26 cellular contexts compared by ENCODE assay signal in the genomic region with DNA sequence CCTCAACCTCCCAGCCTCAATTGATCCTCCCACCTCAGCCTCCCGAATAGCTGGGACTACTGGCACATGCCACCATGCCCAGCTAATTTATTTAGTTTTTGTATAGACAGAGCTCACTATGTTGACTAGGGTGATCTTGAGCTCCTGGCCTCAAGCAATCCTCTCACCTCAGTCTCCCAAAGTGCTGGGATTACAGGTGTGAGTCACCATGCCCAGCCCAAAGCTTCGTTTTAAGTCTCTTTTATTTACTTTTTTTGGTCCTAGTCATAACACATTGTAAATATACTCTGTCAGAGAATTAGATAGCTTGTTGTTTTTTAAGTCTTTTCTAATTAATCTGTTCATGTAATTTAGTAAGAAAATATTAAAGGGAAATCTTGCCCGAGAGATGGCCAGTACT.
"Had no signal": no experiment of that assay in that cellular context is flagged by ENCODE, and none has a peak within 500 bp of the region (broad histone marks: within the 10 kb centered on the region; RNA-seq: fewer than 3 reads in every experiment).

No MANE protein-coding gene starts in this region.

- H3K27ac Mint-ChIP-seq: activated naive CD4-positive, alpha-beta T cell treated with anti-CD3 and anti-CD28 coated beads, Interleukin-2, amount 50 U/mL, for 72 hours; activated T-cell treated with anti-CD3 and anti-CD28 coated beads, Interleukin-2, amount 50 U/mL, for 24 hours; activated T-helper 17 cell treated with anti-CD3 and anti-CD28 coated beads, Interleukin-2, amount 50 U/mL, for 72 hours; effector memory CD8-positive, alpha-beta T cell; naive thymus-derived CD4-positive, alpha-beta T cell; progenitor cell of endocrine pancreas had no signal

- H3K9me3 ChIP-seq: adrenal gland, ascending aorta, esophagus squamous epithelium, spleen, thyroid gland, upper lobe of right lung had no signal

- DNase-seq: activated CD4-positive, alpha-beta T cell treated with anti-CD3 and anti-CD28 coated beads, Interleukin-2, amount 50 U/mL, for 4 hours; activated CD8-positive, alpha-beta memory T cell treated with anti-CD3 and anti-CD28 coated beads for 24 hours; activated CD8-positive, alpha-beta memory T cell treated with anti-CD3 and anti-CD28 coated beads, Interleukin-2, amount 50 U/mL, for 4 hours; activated T-cell treated with anti-CD3 and anti-CD28 coated beads, Interleukin-2, amount 50 U/mL, for 24 hours; adrenal gland; brain microvascular endothelial cell; effector memory CD8-positive, alpha-beta T cell; esophagus squamous epithelium; kidney; naive thymus-derived CD4-positive, alpha-beta T cell; occipital lobe; retina; spleen; stimulated activated CD4-positive, alpha-beta T cell treated with anti-CD3 and anti-CD28 coated beads, Interleukin-4, amount 100 ng/mL, for 1 hour; stimulated activated naive CD4-positive, alpha-beta T cell; T-helper 1 cell; upper lobe of right lung had no signal

- H3K36me3 ChIP-seq: adrenal gland, ascending aorta, brain microvascular endothelial cell, spleen, thyroid gland, upper lobe of right lung had no signal

- H3K4me3 Mint-ChIP-seq: activated T-cell treated with anti-CD3 and anti-CD28 coated beads, Interleukin-2, amount 50 U/mL, for 24 hours; activated T-helper 17 cell treated with anti-CD3 and anti-CD28 coated beads, Interleukin-2, amount 50 U/mL, for 72 hours; central memory CD8-positive, alpha-beta T cell; effector memory CD8-positive, alpha-beta T cell; naive thymus-derived CD4-positive, alpha-beta T cell; neural crest cell had no signal

- H3K4me1 ChIP-seq: adrenal gland, ascending aorta, spleen, thyroid gland, upper lobe of right lung had no signal

- H3K27me3 ChIP-seq: adrenal gland, ascending aorta, brain microvascular endothelial cell, esophagus squamous epithelium, spleen, thyroid gland, upper lobe of right lung had no signal

- ATAC-seq: activated naive CD4-positive, alpha-beta T cell treated with anti-CD3 and anti-CD28 coated beads, Interleukin-2, amount 50 U/mL, for 72 hours; activated T-helper 17 cell treated with anti-CD3 and anti-CD28 coated beads, Interleukin-2, amount 50 U/mL, for 72 hours; effector memory CD8-positive, alpha-beta T cell; left lobe of liver; naive thymus-derived CD4-positive, alpha-beta T cell; upper lobe of right lung had no signal

- H3K4me3 ChIP-seq: adrenal gland, ascending aorta, esophagus squamous epithelium, lung, spleen, thyroid gland, upper lobe of right lung had no signal

- H3K27ac ChIP-seq: adrenal gland, ascending aorta, brain microvascular endothelial cell, esophagus squamous epithelium, spleen, thyroid gland, upper lobe of right lung had no signal

- H3K9me3 Mint-ChIP-seq: activated T-cell treated with anti-CD3 and anti-CD28 coated beads, Interleukin-2, amount 50 U/mL, for 24 hours; activated T-helper 17 cell treated with anti-CD3 and anti-CD28 coated beads, Interleukin-2, amount 50 U/mL, for 72 hours; central memory CD8-positive, alpha-beta T cell; effector memory CD8-positive, alpha-beta T cell; neural crest cell had no signal

- H3K4me1 Mint-ChIP-seq: activated T-helper 17 cell treated with anti-CD3 and anti-CD28 coated beads, Interleukin-2, amount 50 U/mL, for 72 hours; central memory CD8-positive, alpha-beta T cell; naive thymus-derived CD4-positive, alpha-beta T cell; neural crest cell had no signal

- H3K36me3 Mint-ChIP-seq: activated naive CD4-positive, alpha-beta T cell treated with anti-CD3 and anti-CD28 coated beads, Interleukin-2, amount 50 U/mL, for 72 hours; naive thymus-derived CD4-positive, alpha-beta T cell had no signal

- H3K27me3 Mint-ChIP-seq: progenitor cell of endocrine pancreas had no signal
